Comparison of ENCODE assay signal across 18 cellular contexts in genomic region chr6:30940361-30941001, GRCh38. TPM values are rescaled to one million over a fixed set of nuclear protein-coding genes. Genes with fewer than 3 reads are reported as not detected.
DNase-seq lines count a peak whose midpoint lies in the region; ATAC-seq and TF ChIP-seq lines count a peak whose summit lies in the region.
"Had no signal": no experiment of that assay in that cellular context is flagged by ENCODE, and none has a peak within 500 bp of the region (broad histone marks: within the 10 kb centered on the region; RNA-seq: fewer than 3 reads in every experiment).

Gene MUCL3 (plus strand): TSS chr6:30940973. CDS start chr6:30941000, 27 bp downstream.

- peaks cover 0 to 10% (median 4%) of the 10 kb centered on the region in 12 donors for H3K4me1 ChIP-seq in heart left ventricle
- H3K4me1 ChIP-seq in mucosa of stomach (ENCODE audit: control insufficient read depth, insufficient read depth, low read length): peaks cover 56% of the 10 kb centered on the region

- ATAC-seq in left ventricle myocardium superior: peak; percentile 34
- ATAC-seq in heart left ventricle: no peak

- H3K27me3 ChIP-seq in heart left ventricle (peaks cover 0 to 11% (median 0%) of the 10 kb centered on the region in 9 donors), mucosa of stomach (ENCODE audit: control insufficient read depth, insufficient read depth, low read length) (peaks cover 6% of the 10 kb centered on the region)

- no peak for TF ChIP-seq POLR2A in heart left ventricle (IDR thresholded peaks at IDR 0.05)

- POLR2A ChIA-PET in GM10248 (lab: Yijun Ruan, JAX): interaction anchor here (0.6 to 0.7 kb wide), 2 partner anchors 22 to 124 kb away, joined by 3 to 5 read pairs; no protein-coding TSS in a partner anchor

- TF ChIP-seq CTCF in heart left ventricle (IDR thresholded peaks at IDR 0.05) (no peak), GM10248 (IDR thresholded peaks at IDR 0.05; ENCODE audit: control extremely low read depth, extremely low read depth, low read depth, missing control alignments) (no peak)

- no peak for DNase-seq in left ventricle myocardium superior
- DNase-seq in heart left ventricle: no peak
- no peak for DNase-seq in epithelial cell of prostate (ENCODE audit: low read depth, low spot score)
- no peak for DNase-seq in 8988T
- DNase-seq in GM10248 (ENCODE audit: extremely low spot score): no peak
- no peak for DNase-seq in AG20443 (ENCODE audit: low spot score)
- no peak for DNase-seq in stimulated activated CD8-positive, alpha-beta memory T cell treated with anti-CD3 and anti-CD28 coated beads, Interleukin-4, amount 100 ng/mL, for 48 hours
- DNase-seq: COR-L47, DMS53, NCI-H1092, NCI-H2107, NCI-H69, Right ventricle myocardium superior had no signal

- H3K9me3 ChIP-seq in heart left ventricle: no peaks in the 10 kb centered on the region
- no peaks in the 10 kb centered on the region for H3K9me3 ChIP-seq in mucosa of stomach (ENCODE audit: control insufficient read depth, low read length)

- H3K4me3 ChIP-seq in heart left ventricle: no peak within 1 kb of the TSS
- peak within 1 kb of the TSS; percentile 48 for H3K4me3 ChIP-seq in mucosa of stomach (ENCODE audit: low read length)
- H3K4me3 ChIP-seq: PC-9 had no signal

- no peaks in the 10 kb centered on the region for H3K36me3 ChIP-seq in heart left ventricle
- peaks cover 10% of the 10 kb centered on the region for H3K36me3 ChIP-seq in mucosa of stomach (ENCODE audit: control insufficient read depth, insufficient read depth, low read length)

- H3K9ac ChIP-seq in mucosa of stomach (ENCODE audit: low read length): peak within 1 kb of the TSS; percentile 84

- 65 to 73% (median 68%) methylated on average over 15 to 17 of the region's 17 CpGs for WGBS in heart left ventricle, 4 donors

- no peak within 1 kb of the TSS for H3K27ac ChIP-seq in heart left ventricle
- peak within 1 kb of the TSS; percentile 73 for H3K27ac ChIP-seq in epithelial cell of prostate
- H3K27ac ChIP-seq: C4-2B, PC-9 had no signal

- intact Hi-C loops in left ventricle myocardium superior (cut with micrococcal nuclease) (no loop called here), heart left ventricle (cut with DNase I) (loop anchor here in 1 of 10 donors (10.0 kb wide), 1 partner anchor 64 kb away; no protein-coding TSS in a partner anchor)

- CTCF ChIA-PET in GM10248 (lab: Yijun Ruan, JAX): interaction anchor here (0.9 to 1.5 kb wide), 3 partner anchors 98 to 153 kb away, joined by 3 to 4 read pairs (median 4); no protein-coding TSS in a partner anchor

RNA-seq across cellular contexts. Expression of gene MUCL3, which starts in this region (rescaled TPM):
- total RNA-seq in left ventricle myocardium superior (not detected), heart left ventricle (under 1 TPM in 1 of 9 donors, not detected in 8; 0.11 TPM)
- under 1 TPM in 1 of 2 donors, not detected in 1; 0.03 TPM for polyA plus RNA-seq in heart left ventricle
- total RNA-seq: A172, HT1080, PC-9, Right ventricle myocardium superior had no signal

Comparison
In these comparisons a context has a peak if more than half of its experiments do, and no peak if none do; other contexts are left out.
1. Peak in ATAC-seq in left ventricle myocardium superior; RNA of the gene not detected or under 1 TPM.